In genomic region chr1:22111620-22112019, GRCh38 we compare ENCODE assay signal across 14 cellular contexts. TPM values are rescaled to one million over a fixed set of nuclear protein-coding genes. Genes with fewer than 3 reads are reported as not detected.
DNase-seq lines count a peak whose midpoint lies in the region; ATAC-seq and TF ChIP-seq lines count a peak whose summit lies in the region.
"Had no signal": no experiment of that assay in that cellular context is flagged by ENCODE, and none has a peak within 500 bp of the region (broad histone marks: within the 10 kb centered on the region; RNA-seq: fewer than 3 reads in every experiment).

No MANE protein-coding gene starts in this region.

- H3K27me3 Mint-ChIP-seq in activated naive CD8-positive, alpha-beta T cell treated with anti-CD3 and anti-CD28 coated beads for 36 hours: no peaks in the 10 kb centered on the region
- no peaks in the 10 kb centered on the region for H3K27me3 Mint-ChIP-seq in activated naive CD8-positive, alpha-beta T cell treated with anti-CD3 and anti-CD28 coated beads, Interleukin-2, amount 50 U/mL, for 24 hours
- H3K27me3 Mint-ChIP-seq in activated T-helper 1 cell treated with anti-CD3 and anti-CD28 coated beads, Interleukin-12 subunit alpha, Interleukin-12 subunit beta, Interleukin-2, Interleukin-4 antibody, amounts not matched to agents 30 ng/mL and 10 ng/mL and 1 ng/mL, durations not matched to agents 14 hours and 24 hours and 36 hours (ENCODE audit: insufficient read depth): no peaks in the 10 kb centered on the region
- H3K27me3 Mint-ChIP-seq in type B pancreatic cell: no peaks in the 10 kb centered on the region

- peaks cover 9% of the 10 kb centered on the region for H3K4me1 Mint-ChIP-seq in activated naive CD8-positive, alpha-beta T cell treated with anti-CD3 and anti-CD28 coated beads for 36 hours
- peaks cover 11% of the 10 kb centered on the region for H3K4me1 Mint-ChIP-seq in activated naive CD8-positive, alpha-beta T cell treated with anti-CD3 and anti-CD28 coated beads, Interleukin-2, amount 50 U/mL, for 24 hours
- peaks cover 6% of the 10 kb centered on the region for H3K4me1 Mint-ChIP-seq in activated T-helper 1 cell treated with anti-CD3 and anti-CD28 coated beads, Interleukin-12 subunit alpha, Interleukin-12 subunit beta, Interleukin-2, Interleukin-4 antibody, amounts not matched to agents 30 ng/mL and 10 ng/mL and 1 ng/mL, durations not matched to agents 14 hours and 24 hours and 36 hours (ENCODE audit: low read depth)
- H3K4me1 Mint-ChIP-seq in type B pancreatic cell (ENCODE audit: unreplicated experiment): peaks cover 69% of the 10 kb centered on the region

- peaks cover 12% of the 10 kb centered on the region for H3K36me3 Mint-ChIP-seq in activated naive CD8-positive, alpha-beta T cell treated with anti-CD3 and anti-CD28 coated beads for 36 hours
- peaks cover 15% of the 10 kb centered on the region for H3K36me3 Mint-ChIP-seq in activated naive CD8-positive, alpha-beta T cell treated with anti-CD3 and anti-CD28 coated beads, Interleukin-2, amount 50 U/mL, for 24 hours (ENCODE audit: low read depth)
- peaks cover 31% of the 10 kb centered on the region for H3K36me3 Mint-ChIP-seq in activated T-helper 1 cell treated with anti-CD3 and anti-CD28 coated beads, Interleukin-12 subunit alpha, Interleukin-12 subunit beta, Interleukin-2, Interleukin-4 antibody, amounts not matched to agents 30 ng/mL and 10 ng/mL and 1 ng/mL, durations not matched to agents 14 hours and 24 hours and 36 hours (ENCODE audit: low read depth)
- H3K36me3 Mint-ChIP-seq in type B pancreatic cell: peaks cover 20% of the 10 kb centered on the region

- no peak overlapping the region for H3K4me3 ChIP-seq in fibroblast of the aortic adventitia (ENCODE audit: low read depth, low read length)
- H3K4me3 ChIP-seq: dorsolateral prefrontal cortex, vagina had no signal

- ATAC-seq in activated naive CD8-positive, alpha-beta T cell treated with anti-CD3 and anti-CD28 coated beads, Interleukin-2, amount 50 U/mL, for 24 hours: no peak
- ATAC-seq: left ventricle myocardium superior had no signal

- DNase-seq in activated naive CD8-positive, alpha-beta T cell treated with anti-CD3 and anti-CD28 coated beads for 36 hours: no peak
- no peak for DNase-seq in activated naive CD8-positive, alpha-beta T cell treated with anti-CD3 and anti-CD28 coated beads, Interleukin-2, amount 50 U/mL, for 24 hours
- DNase-seq in activated T-helper 1 cell treated with anti-CD3 and anti-CD28 coated beads, Interleukin-12 subunit alpha, Interleukin-12 subunit beta, Interleukin-2, Interleukin-4 antibody, amounts not matched to agents 30 ng/mL and 10 ng/mL and 1 ng/mL, durations not matched to agents 14 hours and 24 hours and 36 hours (ENCODE audit: low spot score): no peak
- DNase-seq in fibroblast of the aortic adventitia (ENCODE audit: low read depth) (peak; percentile 81), type B pancreatic cell (ENCODE audit: extremely low spot score, unreplicated experiment) (no peak), NCI-H2081 treated with DMSO at 0.1 percent for 48 hours (lab: John Stamatoyannopoulos, UW) (no peak), COLO829 (ENCODE audit: low spot score) (no peak)
- DNase-seq in stimulated activated CD4-positive, alpha-beta T cell treated with anti-CD3 and anti-CD28 coated beads, Interleukin-15, amount 100 ng/mL, for 24 hours: no peak
- DNase-seq: DMS79 treated with DMSO at 0.1 percent for 48 hours, left ventricle myocardium superior, NCI-H1436, NCI-H69 had no signal

- intact Hi-C loops in activated T-helper 1 cell treated with anti-CD3 and anti-CD28 coated beads, Interleukin-12 subunit alpha, Interleukin-12 subunit beta, Interleukin-2, Interleukin-4 antibody, amounts not matched to agents 30 ng/mL and 10 ng/mL and 1 ng/mL, durations not matched to agents 14 hours and 24 hours and 36 hours (cut with micrococcal nuclease): no loop called here

- H3K27ac Mint-ChIP-seq in activated naive CD8-positive, alpha-beta T cell treated with anti-CD3 and anti-CD28 coated beads for 36 hours: peak overlapping the region; percentile 17
- H3K27ac Mint-ChIP-seq in activated naive CD8-positive, alpha-beta T cell treated with anti-CD3 and anti-CD28 coated beads, Interleukin-2, amount 50 U/mL, for 24 hours: no peak overlapping the region
- peak overlapping the region; percentile 42 for H3K27ac Mint-ChIP-seq in activated T-helper 1 cell treated with anti-CD3 and anti-CD28 coated beads, Interleukin-12 subunit alpha, Interleukin-12 subunit beta, Interleukin-2, Interleukin-4 antibody, amounts not matched to agents 30 ng/mL and 10 ng/mL and 1 ng/mL, durations not matched to agents 14 hours and 24 hours and 36 hours
- peak overlapping the region; percentile 24 for H3K27ac Mint-ChIP-seq in type B pancreatic cell

- no peak overlapping the region for H3K4me3 Mint-ChIP-seq in activated naive CD8-positive, alpha-beta T cell treated with anti-CD3 and anti-CD28 coated beads for 36 hours
- no peak overlapping the region for H3K4me3 Mint-ChIP-seq in activated naive CD8-positive, alpha-beta T cell treated with anti-CD3 and anti-CD28 coated beads, Interleukin-2, amount 50 U/mL, for 24 hours
- H3K4me3 Mint-ChIP-seq in activated T-helper 1 cell treated with anti-CD3 and anti-CD28 coated beads, Interleukin-12 subunit alpha, Interleukin-12 subunit beta, Interleukin-2, Interleukin-4 antibody, amounts not matched to agents 30 ng/mL and 10 ng/mL and 1 ng/mL, durations not matched to agents 14 hours and 24 hours and 36 hours: no peak overlapping the region
- no peak overlapping the region for H3K4me3 Mint-ChIP-seq in type B pancreatic cell

- TF ChIP-seq CTCF in fibroblast of the aortic adventitia (IDR thresholded peaks at IDR 0.05; ENCODE audit: insufficient read depth, low read length): no peak
- TF ChIP-seq CTCF in type B pancreatic cell (conservative IDR thresholded peaks at IDR 0.05): no peak

- no peaks in the 10 kb centered on the region for H3K9me3 Mint-ChIP-seq in activated naive CD8-positive, alpha-beta T cell treated with anti-CD3 and anti-CD28 coated beads for 36 hours
- no peaks in the 10 kb centered on the region for H3K9me3 Mint-ChIP-seq in activated naive CD8-positive, alpha-beta T cell treated with anti-CD3 and anti-CD28 coated beads, Interleukin-2, amount 50 U/mL, for 24 hours
- no peaks in the 10 kb centered on the region for H3K9me3 Mint-ChIP-seq in activated T-helper 1 cell treated with anti-CD3 and anti-CD28 coated beads, Interleukin-12 subunit alpha, Interleukin-12 subunit beta, Interleukin-2, Interleukin-4 antibody, amounts not matched to agents 30 ng/mL and 10 ng/mL and 1 ng/mL, durations not matched to agents 14 hours and 24 hours and 36 hours
- no peaks in the 10 kb centered on the region for H3K9me3 Mint-ChIP-seq in type B pancreatic cell

RNA-seq across cellular contexts. Expression of gene WNT4, which starts 31.3 kb away (rescaled TPM):
- not detected for total RNA-seq in activated naive CD8-positive, alpha-beta T cell treated with anti-CD3 and anti-CD28 coated beads for 36 hours
- total RNA-seq in activated T-helper 1 cell treated with anti-CD3 and anti-CD28 coated beads, Interleukin-12 subunit alpha, Interleukin-12 subunit beta, Interleukin-2, Interleukin-4 antibody, amounts not matched to agents 30 ng/mL and 10 ng/mL and 1 ng/mL, durations not matched to agents 14 hours and 24 hours and 36 hours: not detected in 2 replicates
- total RNA-seq in fibroblast of the aortic adventitia (ENCODE audit: low replicate concordance) (under 0.01 TPM in 1 of 2 replicates, not detected in the other), type B pancreatic cell (ENCODE audit: low replicate concordance) (9.8 and 26.4 TPM in 2 replicates)

RNA-seq across cellular contexts. Expression of gene CDC42, which starts 59.1 kb away (rescaled TPM):
- 100 to 1,000 TPM; 301 to 302 TPM for total RNA-seq in activated naive CD8-positive, alpha-beta T cell treated with anti-CD3 and anti-CD28 coated beads for 36 hours
- 293 and 318 TPM in 2 replicates for total RNA-seq in activated T-helper 1 cell treated with anti-CD3 and anti-CD28 coated beads, Interleukin-12 subunit alpha, Interleukin-12 subunit beta, Interleukin-2, Interleukin-4 antibody, amounts not matched to agents 30 ng/mL and 10 ng/mL and 1 ng/mL, durations not matched to agents 14 hours and 24 hours and 36 hours
- total RNA-seq in fibroblast of the aortic adventitia (ENCODE audit: low replicate concordance) (253 and 525 TPM in 2 replicates), type B pancreatic cell (ENCODE audit: low replicate concordance) (238 and 301 TPM in 2 replicates)

Comparison
In these comparisons a context has a peak if more than half of its experiments do, and no peak if none do; other contexts are left out.
1. RNA of gene WNT4, which starts 31.3 kb away (total RNA-seq): 9.8 to 26.4 TPM in type B pancreatic cell; not detected in activated naive CD8-positive, alpha-beta T cell treated with anti-CD3 and anti-CD28 coated beads for 36 hours, not detected in activated T-helper 1 cell treated with anti-CD3 and anti-CD28 coated beads, Interleukin-12 subunit alpha, Interleukin-12 subunit beta, Interleukin-2, Interleukin-4 antibody, amounts not matched to agents 30 ng/mL and 10 ng/mL and 1 ng/mL, durations not matched to agents 14 hours and 24 hours and 36 hours and under 0.01 TPM in fibroblast of the aortic adventitia; every median in the first group is over 10 times any median in the second.